ENCODE assay signal across 1 cellular context in the genomic region with DNA sequence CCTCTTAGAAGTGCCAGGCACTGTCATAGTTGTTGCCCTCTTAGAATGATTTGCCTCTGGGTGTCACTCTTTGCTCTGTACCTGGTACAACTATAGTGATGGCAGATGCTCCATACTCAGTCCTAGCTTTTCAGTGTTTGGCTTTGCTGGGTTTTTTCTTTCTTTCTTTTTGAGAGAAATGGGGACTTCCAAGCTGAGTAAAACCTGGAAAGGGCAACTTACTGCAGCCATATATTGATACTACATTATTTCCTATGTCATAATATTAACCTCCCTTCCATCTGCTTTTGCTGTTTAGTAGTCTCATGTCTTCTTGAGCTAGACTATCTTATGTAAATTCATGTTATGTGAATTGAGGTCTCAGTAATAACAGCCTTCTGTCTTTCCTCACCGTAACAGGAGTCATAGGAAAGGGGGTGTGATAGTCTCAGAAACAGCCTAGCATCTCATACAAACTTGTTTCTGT.
A peak's percentile ranks its signal among the peaks of the same experiment; 100 is the strongest.
TF ChIP-seq lines count a peak whose summit lies in the region.

No MANE protein-coding gene starts in this region.

TF ChIP-seq in GM12878, 131 proteins besides CTCF, POLR2A, EP300 and RAD21 (continued from another document):
- TF ChIP-seq, protein P1, sequence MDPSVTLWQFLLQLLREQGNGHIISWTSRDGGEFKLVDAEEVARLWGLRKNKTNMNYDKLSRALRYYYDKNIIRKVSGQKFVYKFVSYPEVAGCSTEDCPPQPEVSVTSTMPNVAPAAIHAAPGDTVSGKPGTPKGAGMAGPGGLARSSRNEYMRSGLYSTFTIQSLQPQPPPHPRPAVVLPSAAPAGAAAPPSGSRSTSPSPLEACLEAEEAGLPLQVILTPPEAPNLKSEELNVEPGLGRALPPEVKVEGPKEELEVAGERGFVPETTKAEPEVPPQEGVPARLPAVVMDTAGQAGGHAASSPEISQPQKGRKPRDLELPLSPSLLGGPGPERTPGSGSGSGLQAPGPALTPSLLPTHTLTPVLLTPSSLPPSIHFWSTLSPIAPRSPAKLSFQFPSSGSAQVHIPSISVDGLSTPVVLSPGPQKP (IDR thresholded peaks at IDR 0.05; ENCODE audit: low read depth, low read length), result no peak
- TF ChIP-seq SUZ12 (IDR thresholded peaks at IDR 0.05; ENCODE audit: unreplicated experiment) (no peak), HDAC2 (IDR thresholded peaks at IDR 0.05) (no peak), GATAD2B (conservative IDR thresholded peaks at IDR 0.05; ENCODE audit: low read depth) (no peak), CHD1 (IDR thresholded peaks at IDR 0.05; ENCODE audit: low read depth, low read length) (no peak), JUNB (IDR thresholded peaks at IDR 0.05) (peak; percentile 94), FOXM1 (IDR thresholded peaks at IDR 0.05; ENCODE audit: low read depth, low read length) (peak; percentile 72; the same call in 1 of the 2 replicates), NFIC (IDR thresholded peaks at IDR 0.05; ENCODE audit: low read depth, low read length) (peak; percentile 89), IRF4 (IDR thresholded peaks at IDR 0.05; ENCODE audit: low read depth, low read length) (peak; percentile 76; the same call in 1 of the 2 replicates), CBFB (IDR thresholded peaks at IDR 0.05; ENCODE audit: low read depth) (peak; percentile 31; the same call in 1 of the 2 replicates), HCFC1 (IDR thresholded peaks at IDR 0.05; ENCODE audit: low read length) (no peak), LARP7 (IDR thresholded peaks at IDR 0.05) (no peak), SMAD1 (IDR thresholded peaks at IDR 0.05; ENCODE audit: low read depth, partially characterized antibody) (no peak), NRF1 (conservative IDR thresholded peaks at IDR 0.05; ENCODE audit: low read depth, low read length) (no peak), HDGF (IDR thresholded peaks at IDR 0.05) (no peak)
- TF ChIP-seq, protein P2, sequence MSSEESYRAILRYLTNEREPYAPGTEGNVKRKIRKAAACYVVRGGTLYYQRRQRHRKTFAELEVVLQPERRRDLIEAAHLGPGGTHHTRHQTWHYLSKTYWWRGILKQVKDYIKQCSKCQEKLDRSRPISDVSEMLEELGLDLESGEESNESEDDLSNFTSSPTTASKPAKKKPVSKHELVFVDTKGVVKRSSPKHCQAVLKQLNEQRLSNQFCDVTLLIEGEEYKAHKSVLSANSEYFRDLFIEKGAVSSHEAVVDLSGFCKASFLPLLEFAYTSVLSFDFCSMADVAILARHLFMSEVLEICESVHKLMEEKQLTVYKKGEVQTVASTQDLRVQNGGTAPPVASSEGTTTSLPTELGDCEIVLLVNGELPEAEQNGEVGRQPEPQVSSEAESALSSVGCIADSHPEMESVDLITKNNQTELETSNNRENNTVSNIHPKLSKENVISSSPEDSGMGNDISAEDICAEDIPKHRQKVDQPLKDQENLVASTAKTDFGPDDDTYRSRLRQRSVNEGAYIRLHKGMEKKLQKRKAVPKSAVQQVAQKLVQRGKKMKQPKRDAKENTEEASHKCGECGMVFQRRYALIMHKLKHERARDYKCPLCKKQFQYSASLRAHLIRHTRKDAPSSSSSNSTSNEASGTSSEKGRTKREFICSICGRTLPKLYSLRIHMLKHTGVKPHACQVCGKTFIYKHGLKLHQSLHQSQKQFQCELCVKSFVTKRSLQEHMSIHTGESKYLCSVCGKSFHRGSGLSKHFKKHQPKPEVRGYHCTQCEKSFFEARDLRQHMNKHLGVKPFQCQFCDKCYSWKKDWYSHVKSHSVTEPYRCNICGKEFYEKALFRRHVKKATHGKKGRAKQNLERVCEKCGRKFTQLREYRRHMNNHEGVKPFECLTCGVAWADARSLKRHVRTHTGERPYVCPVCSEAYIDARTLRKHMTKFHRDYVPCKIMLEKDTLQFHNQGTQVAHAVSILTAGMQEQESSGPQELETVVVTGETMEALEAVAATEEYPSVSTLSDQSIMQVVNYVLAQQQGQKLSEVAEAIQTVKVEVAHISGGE (CRISPR knock-in tag; IDR thresholded peaks at IDR 0.05), result no peak
- TF ChIP-seq, protein P3, sequence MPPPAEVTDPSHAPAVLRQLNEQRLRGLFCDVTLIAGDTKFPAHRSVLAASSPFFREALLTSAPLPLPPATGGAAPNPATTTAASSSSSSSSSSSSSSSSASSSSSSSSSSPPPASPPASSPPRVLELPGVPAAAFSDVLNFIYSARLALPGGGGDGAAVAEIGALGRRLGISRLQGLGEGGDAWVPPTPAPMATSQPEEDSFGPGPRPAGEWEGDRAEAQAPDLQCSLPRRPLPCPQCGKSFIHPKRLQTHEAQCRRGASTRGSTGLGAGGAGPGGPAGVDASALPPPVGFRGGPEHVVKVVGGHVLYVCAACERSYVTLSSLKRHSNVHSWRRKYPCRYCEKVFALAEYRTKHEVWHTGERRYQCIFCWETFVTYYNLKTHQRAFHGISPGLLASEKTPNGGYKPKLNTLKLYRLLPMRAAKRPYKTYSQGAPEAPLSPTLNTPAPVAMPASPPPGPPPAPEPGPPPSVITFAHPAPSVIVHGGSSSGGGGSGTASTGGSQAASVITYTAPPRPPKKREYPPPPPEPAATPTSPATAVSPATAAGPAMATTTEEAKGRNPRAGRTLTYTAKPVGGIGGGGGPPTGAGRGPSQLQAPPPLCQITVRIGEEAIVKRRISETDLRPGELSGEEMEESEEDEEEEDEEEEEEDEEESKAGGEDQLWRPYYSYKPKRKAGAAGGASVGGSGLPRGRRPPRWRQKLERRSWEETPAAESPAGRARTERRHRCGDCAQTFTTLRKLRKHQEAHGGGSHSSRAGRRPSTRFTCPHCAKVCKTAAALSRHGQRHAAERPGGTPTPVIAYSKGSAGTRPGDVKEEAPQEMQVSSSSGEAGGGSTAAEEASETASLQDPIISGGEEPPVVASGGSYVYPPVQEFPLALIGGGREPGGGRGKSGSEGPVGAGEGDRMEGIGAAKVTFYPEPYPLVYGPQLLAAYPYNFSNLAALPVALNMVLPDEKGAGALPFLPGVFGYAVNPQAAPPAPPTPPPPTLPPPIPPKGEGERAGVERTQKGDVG (CRISPR knock-in tag; IDR thresholded peaks at IDR 0.05), result no peak
- TF ChIP-seq, protein P4, sequence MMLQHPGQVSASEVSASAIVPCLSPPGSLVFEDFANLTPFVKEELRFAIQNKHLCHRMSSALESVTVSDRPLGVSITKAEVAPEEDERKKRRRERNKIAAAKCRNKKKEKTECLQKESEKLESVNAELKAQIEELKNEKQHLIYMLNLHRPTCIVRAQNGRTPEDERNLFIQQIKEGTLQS (IDR thresholded peaks at IDR 0.05; ENCODE audit: borderline replicate concordance, extremely low read depth, low read depth, low read length), result no peak
- TF ChIP-seq, protein P5, sequence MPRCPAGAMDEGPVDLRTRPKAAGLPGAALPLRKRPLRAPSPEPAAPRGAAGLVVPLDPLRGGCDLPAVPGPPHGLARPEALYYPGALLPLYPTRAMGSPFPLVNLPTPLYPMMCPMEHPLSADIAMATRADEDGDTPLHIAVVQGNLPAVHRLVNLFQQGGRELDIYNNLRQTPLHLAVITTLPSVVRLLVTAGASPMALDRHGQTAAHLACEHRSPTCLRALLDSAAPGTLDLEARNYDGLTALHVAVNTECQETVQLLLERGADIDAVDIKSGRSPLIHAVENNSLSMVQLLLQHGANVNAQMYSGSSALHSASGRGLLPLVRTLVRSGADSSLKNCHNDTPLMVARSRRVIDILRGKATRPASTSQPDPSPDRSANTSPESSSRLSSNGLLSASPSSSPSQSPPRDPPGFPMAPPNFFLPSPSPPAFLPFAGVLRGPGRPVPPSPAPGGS (IDR thresholded peaks at IDR 0.05; ENCODE audit: borderline replicate concordance, insufficient read depth, low read depth, low read length, poor library complexity, severe bottlenecking), result peak; percentile 60
- TF ChIP-seq, protein P6, sequence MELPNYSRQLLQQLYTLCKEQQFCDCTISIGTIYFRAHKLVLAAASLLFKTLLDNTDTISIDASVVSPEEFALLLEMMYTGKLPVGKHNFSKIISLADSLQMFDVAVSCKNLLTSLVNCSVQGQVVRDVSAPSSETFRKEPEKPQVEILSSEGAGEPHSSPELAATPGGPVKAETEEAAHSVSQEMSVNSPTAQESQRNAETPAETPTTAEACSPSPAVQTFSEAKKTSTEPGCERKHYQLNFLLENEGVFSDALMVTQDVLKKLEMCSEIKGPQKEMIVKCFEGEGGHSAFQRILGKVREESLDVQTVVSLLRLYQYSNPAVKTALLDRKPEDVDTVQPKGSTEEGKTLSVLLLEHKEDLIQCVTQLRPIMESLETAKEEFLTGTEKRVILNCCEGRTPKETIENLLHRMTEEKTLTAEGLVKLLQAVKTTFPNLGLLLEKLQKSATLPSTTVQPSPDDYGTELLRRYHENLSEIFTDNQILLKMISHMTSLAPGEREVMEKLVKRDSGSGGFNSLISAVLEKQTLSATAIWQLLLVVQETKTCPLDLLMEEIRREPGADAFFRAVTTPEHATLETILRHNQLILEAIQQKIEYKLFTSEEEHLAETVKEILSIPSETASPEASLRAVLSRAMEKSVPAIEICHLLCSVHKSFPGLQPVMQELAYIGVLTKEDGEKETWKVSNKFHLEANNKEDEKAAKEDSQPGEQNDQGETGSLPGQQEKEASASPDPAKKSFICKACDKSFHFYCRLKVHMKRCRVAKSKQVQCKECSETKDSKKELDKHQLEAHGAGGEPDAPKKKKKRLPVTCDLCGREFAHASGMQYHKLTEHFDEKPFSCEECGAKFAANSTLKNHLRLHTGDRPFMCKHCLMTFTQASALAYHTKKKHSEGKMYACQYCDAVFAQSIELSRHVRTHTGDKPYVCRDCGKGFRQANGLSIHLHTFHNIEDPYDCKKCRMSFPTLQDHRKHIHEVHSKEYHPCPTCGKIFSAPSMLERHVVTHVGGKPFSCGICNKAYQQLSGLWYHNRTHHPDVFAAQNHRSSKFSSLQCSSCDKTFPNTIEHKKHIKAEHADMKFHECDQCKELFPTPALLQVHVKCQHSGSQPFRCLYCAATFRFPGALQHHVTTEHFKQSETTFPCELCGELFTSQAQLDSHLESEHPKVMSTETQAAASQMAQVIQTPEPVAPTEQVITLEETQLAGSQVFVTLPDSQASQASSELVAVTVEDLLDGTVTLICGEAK (IDR thresholded peaks at IDR 0.05; ENCODE audit: borderline replicate concordance), result no peak
